Comparison of ENCODE assay signal across 7 cellular contexts in the genomic region with DNA sequence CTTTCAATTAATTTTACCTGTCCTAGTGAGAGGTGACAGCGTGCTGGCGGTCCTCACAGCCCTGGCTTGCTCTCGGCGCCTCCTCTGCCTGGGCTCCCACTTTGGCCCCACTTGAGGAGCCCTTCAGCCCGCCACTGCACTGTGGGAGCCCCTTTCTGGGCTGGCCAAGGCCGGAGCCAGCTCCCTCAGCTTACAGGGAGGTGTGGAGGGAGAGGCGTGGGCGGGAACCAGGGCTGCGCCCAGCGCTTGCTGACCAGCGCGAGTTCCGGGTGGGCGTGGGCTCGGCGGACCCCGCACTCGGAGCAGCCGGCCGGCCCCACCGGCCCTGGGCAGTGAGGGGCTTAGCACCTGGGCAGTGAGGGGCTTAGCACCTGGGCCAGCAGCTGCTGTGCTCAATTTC. TPM values are rescaled to one million over a fixed set of nuclear protein-coding genes. Genes with fewer than 3 reads are reported as not detected.
"Had no signal": no experiment of that assay in that cellular context is flagged by ENCODE, and none has a peak within 500 bp of the region (broad histone marks: within the 10 kb centered on the region; RNA-seq: fewer than 3 reads in every experiment).

No MANE protein-coding gene starts in this region.

RNA-seq across cellular contexts. Expression of a gene that starts 6.0 kb away (rescaled TPM):
- total RNA-seq: GM23248, H4, H9, HFFc6 had no signal
- polyA plus RNA-seq: GM23248 had no signal

RNA-seq across cellular contexts. Expression of a gene that starts 10.4 kb away (rescaled TPM):
- total RNA-seq: GM23248, H4, HFFc6 had no signal
- polyA plus RNA-seq: GM23248 had no signal

RNA-seq across cellular contexts. Expression of a gene that starts 56.3 kb away (rescaled TPM):
- total RNA-seq: GM23248, GM23338, H1, H4, H7, H9, HFFc6 had no signal
- polyA plus RNA-seq: GM23248, GM23338, H1 had no signal
